Comparison of ENCODE assay signal across 21 cellular contexts in genomic region chr2:178873912-178874311, GRCh38.
"Had no signal": no experiment of that assay in that cellular context is flagged by ENCODE, and none has a peak within 500 bp of the region (broad histone marks: within the 10 kb centered on the region; RNA-seq: fewer than 3 reads in every experiment).

No MANE protein-coding gene starts in this region.

- H3K9me3 ChIP-seq: adrenal gland, breast epithelium, thyroid gland had no signal

- H3K9me3 Mint-ChIP-seq: activated B cell treated with CpG ODN at 0.5 μM for 24 hours; activated T-cell treated with anti-CD3 and anti-CD28 coated beads, Interleukin-2, amount 50 U/mL, for 24 hours; activated T-helper 17 cell treated with anti-CD3 and anti-CD28 coated beads, Interleukin-2, amount 50 U/mL, for 72 hours; memory B cell; natural killer cell treated with Interleukin-12 subunit alpha and Interleukin-12 subunit beta and Interleukin-15 and Interleukin-18, amount 100 ng/mL, for 72 hours; T-helper 1 cell treated with Interleukin-12 subunit alpha and Interleukin-12 subunit beta and Interleukin-4 antibody, amounts not matched to agents 30 μg/mL and 1 μg/mL, for 36 hours had no signal

- H3K36me3 Mint-ChIP-seq: natural killer cell treated with Interleukin-12 subunit alpha and Interleukin-12 subunit beta and Interleukin-15 and Interleukin-18, amount 100 ng/mL, for 72 hours had no signal

- H3K27ac Mint-ChIP-seq: activated B cell treated with CpG ODN at 0.5 μM for 24 hours; activated CD4-positive, alpha-beta T cell treated with anti-CD3 and anti-CD28 coated beads for 36 hours; activated naive CD8-positive, alpha-beta T cell; activated T-cell treated with anti-CD3 and anti-CD28 coated beads, Interleukin-2, amount 50 U/mL, for 24 hours; activated T-helper 17 cell treated with anti-CD3 and anti-CD28 coated beads, Interleukin-2, amount 50 U/mL, for 72 hours; memory B cell; natural killer cell treated with Interleukin-12 subunit alpha and Interleukin-12 subunit beta and Interleukin-15 and Interleukin-18, amount 100 ng/mL, for 72 hours; T-helper 1 cell treated with Interleukin-12 subunit alpha and Interleukin-12 subunit beta and Interleukin-4 antibody, amounts not matched to agents 30 μg/mL and 1 μg/mL, for 36 hours had no signal

- H3K4me3 ChIP-seq: adrenal gland, breast epithelium, hepatocyte, thyroid gland had no signal

- H3K36me3 ChIP-seq: adrenal gland, breast epithelium, thyroid gland had no signal

- DNase-seq: activated B cell treated with CpG ODN at 0.5 μM for 24 hours; activated CD4-positive, alpha-beta T cell treated with anti-CD3 and anti-CD28 coated beads for 36 hours; activated CD4-positive, alpha-beta T cell treated with anti-CD3 and anti-CD28 coated beads, Interleukin-2, amount 50 U/mL, for 4 hours; activated CD8-positive, alpha-beta memory T cell treated with anti-CD3 and anti-CD28 coated beads for 24 hours; activated CD8-positive, alpha-beta memory T cell treated with anti-CD3 and anti-CD28 coated beads, Interleukin-2, amount 50 U/mL, for 4 hours; activated naive CD4-positive, alpha-beta T cell; activated T-cell treated with anti-CD3 and anti-CD28 coated beads, Interleukin-2, amount 50 U/mL, for 24 hours; adrenal gland; stimulated activated CD4-positive, alpha-beta T cell treated with anti-CD3 and anti-CD28 coated beads, Interleukin-4, amount 100 ng/mL, for 24 hours; stimulated activated naive CD4-positive, alpha-beta T cell treated with Interleukin-2 at 50 U/mL for 16 hours; T1000 had no signal

- H3K27ac ChIP-seq: adrenal gland, epithelial cell of prostate, hepatocyte had no signal

- H3K27me3 ChIP-seq: adrenal gland, breast epithelium, hepatocyte, thyroid gland had no signal

- H3K4me1 Mint-ChIP-seq: activated B cell treated with CpG ODN at 0.5 μM for 24 hours, memory B cell had no signal

- H3K4me1 ChIP-seq: adrenal gland, breast epithelium, thyroid gland had no signal

- H3K4me3 Mint-ChIP-seq: activated B cell treated with CpG ODN at 0.5 μM for 24 hours; activated CD4-positive, alpha-beta T cell treated with anti-CD3 and anti-CD28 coated beads for 36 hours; activated naive CD8-positive, alpha-beta T cell; activated T-cell treated with anti-CD3 and anti-CD28 coated beads, Interleukin-2, amount 50 U/mL, for 24 hours; activated T-helper 17 cell treated with anti-CD3 and anti-CD28 coated beads, Interleukin-2, amount 50 U/mL, for 72 hours; memory B cell; natural killer cell treated with Interleukin-12 subunit alpha and Interleukin-12 subunit beta and Interleukin-15 and Interleukin-18, amount 100 ng/mL, for 72 hours; T-helper 1 cell treated with Interleukin-12 subunit alpha and Interleukin-12 subunit beta and Interleukin-4 antibody, amounts not matched to agents 30 μg/mL and 1 μg/mL, for 36 hours had no signal

- H3K27me3 Mint-ChIP-seq: activated B cell treated with CpG ODN at 0.5 μM for 24 hours; activated CD4-positive, alpha-beta T cell treated with anti-CD3 and anti-CD28 coated beads for 36 hours; activated naive CD8-positive, alpha-beta T cell; activated T-cell treated with anti-CD3 and anti-CD28 coated beads, Interleukin-2, amount 50 U/mL, for 24 hours; activated T-helper 17 cell treated with anti-CD3 and anti-CD28 coated beads, Interleukin-2, amount 50 U/mL, for 72 hours; memory B cell; natural killer cell treated with Interleukin-12 subunit alpha and Interleukin-12 subunit beta and Interleukin-15 and Interleukin-18, amount 100 ng/mL, for 72 hours; progenitor cell of endocrine pancreas had no signal

- ATAC-seq: activated CD4-positive, alpha-beta T cell treated with anti-CD3 and anti-CD28 coated beads for 36 hours; activated T-helper 17 cell treated with anti-CD3 and anti-CD28 coated beads, Interleukin-2, amount 50 U/mL, for 72 hours; natural killer cell treated with Interleukin-12 subunit alpha and Interleukin-12 subunit beta and Interleukin-15 and Interleukin-18, amount 100 ng/mL, for 72 hours had no signal
